Comparison of ENCODE assay signal across 16 cellular contexts in the genomic region with DNA sequence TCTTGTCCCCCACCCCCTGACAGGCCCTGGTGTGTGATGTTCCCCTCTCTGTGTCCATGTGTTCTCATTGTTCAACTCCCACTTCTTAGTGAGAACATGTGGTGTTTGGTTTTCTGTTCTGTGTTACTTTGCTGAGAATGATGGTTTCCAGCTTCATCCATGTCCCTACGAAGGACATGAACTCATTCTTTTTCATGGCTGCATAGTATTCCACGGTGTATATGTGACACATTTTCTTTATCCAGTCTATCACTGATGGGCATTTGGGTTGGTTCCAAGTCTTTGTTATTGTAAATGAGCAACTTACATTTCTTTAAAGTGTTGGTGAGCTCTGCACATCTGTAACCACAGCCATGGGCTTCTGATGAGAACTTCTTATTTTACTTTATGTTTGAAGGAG. TPM values are rescaled to one million over a fixed set of nuclear protein-coding genes. Genes with fewer than 3 reads are reported as not detected.
"Had no signal": no experiment of that assay in that cellular context is flagged by ENCODE, and none has a peak within 500 bp of the region (broad histone marks: within the 10 kb centered on the region; RNA-seq: fewer than 3 reads in every experiment).

No MANE protein-coding gene starts in this region.

RNA-seq across cellular contexts. Expression of gene PIRT, which starts 30.9 kb away (rescaled TPM):
- total RNA-seq: activated naive CD4-positive, alpha-beta T cell treated with anti-CD3 and anti-CD28 coated beads for 36 hours; activated naive CD4-positive, alpha-beta T cell treated with anti-CD3 and anti-CD28 coated beads, Interleukin-2, amount 50 U/mL, for 72 hours; activated naive CD8-positive, alpha-beta T cell treated with anti-CD3 and anti-CD28 coated beads for 36 hours; activated naive CD8-positive, alpha-beta T cell treated with anti-CD3 and anti-CD28 coated beads, Interleukin-2, amount 10 ng/mL, durations not matched to agents 7 days and 5 days; activated T-cell treated with anti-CD3 and anti-CD28 coated beads, Interleukin-2, amount 50 U/mL, for 4 hours; activated T-cell treated with anti-CD3 and anti-CD28 coated beads, Interleukin-2, amount 50 U/mL, for 72 hours; activated T-helper 1 cell treated with anti-CD3 and anti-CD28 coated beads, Interleukin-12 subunit alpha, Interleukin-12 subunit beta, Interleukin-2, Interleukin-4 antibody, amounts not matched to agents 30 ng/mL and 10 ng/mL and 1 ng/mL, durations not matched to agents 14 hours and 24 hours and 36 hours; activated T-helper 17 cell treated with anti-CD3 and anti-CD28 coated beads, Interleukin-2, amount 50 U/mL, for 72 hours; activated T-helper 2 cell treated with anti-CD3 and anti-CD28 coated beads, Interferon-gamma antibody, Interleukin-2, Interleukin-4, amounts not matched to agents 10 μg/mL and 5 μg/mL and 100 μg/mL, durations not matched to agents 14 hours and 24 hours and 36 hours; ascending aorta; astrocyte; bronchial epithelial cell; cardiac muscle cell; cardiac septum; chondrocyte had no signal
- polyA plus RNA-seq: aorta, cardiac muscle cell had no signal
